16 cellular contexts compared by ENCODE assay signal in genomic region chr5:138726848-138727247, GRCh38. TPM values are rescaled to one million over a fixed set of nuclear protein-coding genes. Genes with fewer than 3 reads are reported as not detected.
A peak's percentile ranks its signal among the peaks of the same experiment; 100 is the strongest.
DNase-seq lines count a peak whose midpoint lies in the region; ATAC-seq and TF ChIP-seq lines count a peak whose summit lies in the region.
"Had no signal": no experiment of that assay in that cellular context is flagged by ENCODE, and none has a peak within 500 bp of the region (broad histone marks: within the 10 kb centered on the region; RNA-seq: fewer than 3 reads in every experiment).

No MANE protein-coding gene starts in this region.

- H3K4me3 ChIP-seq in GM12865 (ENCODE audit: low read depth, low read length) (no peak overlapping the region), trophoblast cell (ENCODE audit: low read depth, low read length) (no peak overlapping the region)
- H3K4me3 ChIP-seq: ascending aorta, heart right ventricle, transverse colon had no signal

- peak; percentile 60 for DNase-seq in activated CD8-positive, alpha-beta memory T cell treated with anti-CD3 and anti-CD28 coated beads, Interleukin-2, amount 10 ng/mL, durations not matched to agents 7 days and 5 days
- no peak for DNase-seq in activated CD8-positive, alpha-beta memory T cell treated with anti-CD3 and anti-CD28 coated beads for 24 hours
- peak; percentile 22 for DNase-seq in GM12865 (ENCODE audit: low read depth)
- peak; percentile 58 for DNase-seq in activated CD8-positive, alpha-beta T cell treated with anti-CD3 and anti-CD28 coated beads, Interleukin-2, amount 10 ng/mL, durations not matched to agents 7 days and 5 days
- no peak for DNase-seq in trophoblast cell
- no peak for DNase-seq in hepatic stellate cell (ENCODE audit: low spot score)
- no peak for DNase-seq in NCI-H2029 (lab: John Stamatoyannopoulos, UW)
- DNase-seq in NCI-H2227 treated with DMSO at 0.1 percent for 48 hours (lab: John Stamatoyannopoulos, UW) = no peak
- DNase-seq: activated effector memory CD4-positive, alpha-beta T cell treated with Interleukin-2 at 50 U/mL for 16 hours; DMS53; heart right ventricle; NCI-H1105; T-helper 9 cell; transverse colon had no signal

- H3K4me1 Mint-ChIP-seq in activated CD8-positive, alpha-beta memory T cell treated with anti-CD3 and anti-CD28 coated beads, Interleukin-2, amount 10 ng/mL, durations not matched to agents 7 days and 5 days = peaks cover 19% of the 10 kb centered on the region
- H3K4me1 Mint-ChIP-seq in activated CD8-positive, alpha-beta T cell treated with anti-CD3 and anti-CD28 coated beads, Interleukin-2, amount 10 ng/mL, durations not matched to agents 7 days and 5 days (ENCODE audit: low read depth) = peaks cover 28% of the 10 kb centered on the region

- H3K4ac ChIP-seq in trophoblast cell (ENCODE audit: low read depth, low read length) = no peak overlapping the region

- H3K27ac Mint-ChIP-seq in activated CD8-positive, alpha-beta memory T cell treated with anti-CD3 and anti-CD28 coated beads, Interleukin-2, amount 10 ng/mL, durations not matched to agents 7 days and 5 days = peak overlapping the region; percentile 38
- peak overlapping the region; percentile 19 for H3K27ac Mint-ChIP-seq in activated CD8-positive, alpha-beta T cell treated with anti-CD3 and anti-CD28 coated beads, Interleukin-2, amount 10 ng/mL, durations not matched to agents 7 days and 5 days
- H3K27ac Mint-ChIP-seq: CD4-positive, CD25-positive, alpha-beta regulatory T cell had no signal

- peaks cover 18% of the 10 kb centered on the region for H3K79me1 ChIP-seq in trophoblast cell (ENCODE audit: low read length)

- peak overlapping the region; percentile 2 for H4K91ac ChIP-seq in trophoblast cell (ENCODE audit: low read depth, low read length)

- CTCF ChIA-PET in activated CD8-positive, alpha-beta memory T cell treated with anti-CD3 and anti-CD28 coated beads, Interleukin-2, amount 10 ng/mL, durations not matched to agents 7 days and 5 days (lab: Charles Lee) = no interaction called here
- CTCF ChIA-PET in activated CD8-positive, alpha-beta T cell treated with anti-CD3 and anti-CD28 coated beads, Interleukin-2, amount 10 ng/mL, durations not matched to agents 7 days and 5 days (lab: Charles Lee) = no interaction called here

- H3K18ac ChIP-seq in trophoblast cell (ENCODE audit: low read length) = no peak overlapping the region

- H4K12ac ChIP-seq in trophoblast cell (ENCODE audit: low read depth, low read length) = no peak overlapping the region

- no peak overlapping the region for H3K9ac ChIP-seq in trophoblast cell (ENCODE audit: low read length)

- no peak overlapping the region for H2BK5ac ChIP-seq in trophoblast cell (ENCODE audit: low read depth, low read length, poor library complexity)

- no peak overlapping the region for H3K4me2 ChIP-seq in trophoblast cell (ENCODE audit: low read length)

- no peak overlapping the region for H4K8ac ChIP-seq in trophoblast cell (ENCODE audit: low read depth, low read length)

- H3K23ac ChIP-seq in trophoblast cell (ENCODE audit: low read length) = no peak overlapping the region

- H3K27me3 Mint-ChIP-seq in activated CD8-positive, alpha-beta memory T cell treated with anti-CD3 and anti-CD28 coated beads, Interleukin-2, amount 10 ng/mL, durations not matched to agents 7 days and 5 days = peaks cover 36% of the 10 kb centered on the region
- H3K27me3 Mint-ChIP-seq in activated CD8-positive, alpha-beta T cell treated with anti-CD3 and anti-CD28 coated beads, Interleukin-2, amount 10 ng/mL, durations not matched to agents 7 days and 5 days (ENCODE audit: low read depth) = peaks cover 55% of the 10 kb centered on the region

- no CpG with 5 or more reads among the region's 4 CpGs for WGBS in trophoblast cell (ENCODE audit: extremely low coverage, insufficient coverage, insufficient read length)

- H3K9me3 Mint-ChIP-seq in activated CD8-positive, alpha-beta memory T cell treated with anti-CD3 and anti-CD28 coated beads, Interleukin-2, amount 10 ng/mL, durations not matched to agents 7 days and 5 days (ENCODE audit: low read depth) = no peaks in the 10 kb centered on the region
- no peaks in the 10 kb centered on the region for H3K9me3 Mint-ChIP-seq in activated CD8-positive, alpha-beta T cell treated with anti-CD3 and anti-CD28 coated beads, Interleukin-2, amount 10 ng/mL, durations not matched to agents 7 days and 5 days (ENCODE audit: insufficient read depth)

- no peaks in the 10 kb centered on the region for H3K36me3 Mint-ChIP-seq in activated CD8-positive, alpha-beta memory T cell treated with anti-CD3 and anti-CD28 coated beads, Interleukin-2, amount 10 ng/mL, durations not matched to agents 7 days and 5 days
- no peaks in the 10 kb centered on the region for H3K36me3 Mint-ChIP-seq in activated CD8-positive, alpha-beta T cell treated with anti-CD3 and anti-CD28 coated beads, Interleukin-2, amount 10 ng/mL, durations not matched to agents 7 days and 5 days (ENCODE audit: low read depth)
- H3K36me3 Mint-ChIP-seq: CD4-positive, CD25-positive, alpha-beta regulatory T cell had no signal

- H2BK120ac ChIP-seq in trophoblast cell (ENCODE audit: insufficient read depth, low read length, poor library complexity) = no peak overlapping the region

- no peak for TF ChIP-seq CTCF in GM12865 (IDR thresholded peaks at IDR 0.05; ENCODE audit: insufficient read depth, low read depth, low read length, missing control alignments)

- no peak overlapping the region for H3K27ac ChIP-seq in trophoblast cell (ENCODE audit: low read depth, low read length)

- H3K79me2 ChIP-seq in trophoblast cell (ENCODE audit: control insufficient read depth, insufficient read depth, low read length, poor library complexity) = no peaks in the 10 kb centered on the region

- peak; percentile 70 for ATAC-seq in activated CD8-positive, alpha-beta memory T cell treated with anti-CD3 and anti-CD28 coated beads, Interleukin-2, amount 10 ng/mL, durations not matched to agents 7 days and 5 days
- ATAC-seq in activated CD8-positive, alpha-beta T cell treated with anti-CD3 and anti-CD28 coated beads, Interleukin-2, amount 10 ng/mL, durations not matched to agents 7 days and 5 days = peak; percentile 68
- ATAC-seq: heart right ventricle had no signal

- H3K14ac ChIP-seq in trophoblast cell (ENCODE audit: low read length) = no peak overlapping the region

- POLR2A ChIA-PET in activated CD8-positive, alpha-beta T cell treated with anti-CD3 and anti-CD28 coated beads, Interleukin-2, amount 10 ng/mL, durations not matched to agents 7 days and 5 days (lab: Charles Lee) = no interaction called here

- no peaks in the 10 kb centered on the region for H3K36me3 ChIP-seq in trophoblast cell (ENCODE audit: control insufficient read depth in 1 of 2, insufficient read depth in 2 of 2, low read length in 2 of 2)
- H3K36me3 ChIP-seq: ascending aorta, heart right ventricle, transverse colon had no signal

- H3K4me1 ChIP-seq in trophoblast cell (ENCODE audit: control insufficient read depth in 1 of 2, insufficient read depth in 2 of 2, low read length in 2 of 2) = peaks cover 22 to 26% of the 10 kb centered on the region in 2 experiments

- peak overlapping the region; percentile 19 for H3K4me3 Mint-ChIP-seq in activated CD8-positive, alpha-beta memory T cell treated with anti-CD3 and anti-CD28 coated beads, Interleukin-2, amount 10 ng/mL, durations not matched to agents 7 days and 5 days
- peak overlapping the region; percentile 15 for H3K4me3 Mint-ChIP-seq in activated CD8-positive, alpha-beta T cell treated with anti-CD3 and anti-CD28 coated beads, Interleukin-2, amount 10 ng/mL, durations not matched to agents 7 days and 5 days
- H3K4me3 Mint-ChIP-seq: CD4-positive, CD25-positive, alpha-beta regulatory T cell had no signal

- H3K9me3 ChIP-seq in trophoblast cell (ENCODE audit: insufficient read depth, low read depth, low read length) = no peaks in the 10 kb centered on the region
- H3K9me3 ChIP-seq: ascending aorta, heart right ventricle, transverse colon had no signal

- H2AFZ ChIP-seq in trophoblast cell (ENCODE audit: insufficient read depth, low read length, poor library complexity) = no peak overlapping the region

- no peak overlapping the region for H2BK12ac ChIP-seq in trophoblast cell (ENCODE audit: low read length)

- H3K27me3 ChIP-seq in trophoblast cell (ENCODE audit: insufficient read depth, low read length) = no peaks in the 10 kb centered on the region
- H3K27me3 ChIP-seq: ascending aorta, transverse colon had no signal

- H2AK5ac ChIP-seq in trophoblast cell (ENCODE audit: low read length) = peak overlapping the region; percentile 8

RNA-seq across cellular contexts. Expression of gene CTNNA1, which starts 26.4 kb away (rescaled TPM):
- total RNA-seq in activated CD8-positive, alpha-beta memory T cell treated with anti-CD3 and anti-CD28 coated beads, Interleukin-2, amount 10 ng/mL, durations not matched to agents 7 days and 5 days = 10 to 100 TPM; 62.0 to 89.8 TPM
- total RNA-seq in activated CD8-positive, alpha-beta T cell treated with anti-CD3 and anti-CD28 coated beads, Interleukin-2, amount 10 ng/mL, durations not matched to agents 7 days and 5 days = 10 to 100 TPM; 22.4 to 22.9 TPM
- polyA plus RNA-seq in trophoblast cell (2013) = 203 and 211 TPM in 2 replicates

Comparison
In these comparisons a context has a peak if more than half of its experiments do, and no peak if none do; other contexts are left out.
1. DNase-seq: peak in activated CD8-positive, alpha-beta memory T cell treated with anti-CD3 and anti-CD28 coated beads, Interleukin-2, amount 10 ng/mL, durations not matched to agents 7 days and 5 days (single experiment), GM12865 (single experiment) and activated CD8-positive, alpha-beta T cell treated with anti-CD3 and anti-CD28 coated beads, Interleukin-2, amount 10 ng/mL, durations not matched to agents 7 days and 5 days (single experiment); none in activated CD8-positive, alpha-beta memory T cell treated with anti-CD3 and anti-CD28 coated beads for 24 hours (single experiment), trophoblast cell (0 of 2), hepatic stellate cell (single experiment), NCI-H2029 (single experiment) and NCI-H2227 treated with DMSO at 0.1 percent for 48 hours (single experiment).